9 cellular contexts compared by ENCODE assay signal in genomic region chr1:67308136-67308535, GRCh38. TPM values are rescaled to one million over a fixed set of nuclear protein-coding genes. Genes with fewer than 3 reads are reported as not detected.
A peak's percentile ranks its signal among the peaks of the same experiment; 100 is the strongest.
DNase-seq lines count a peak whose midpoint lies in the region; ATAC-seq and TF ChIP-seq lines count a peak whose summit lies in the region.
"Had no signal": no experiment of that assay in that cellular context is flagged by ENCODE, and none has a peak within 500 bp of the region (broad histone marks: within the 10 kb centered on the region; RNA-seq: fewer than 3 reads in every experiment).

No MANE protein-coding gene starts in this region.

- peak overlapping the region in 1 of 3 donors; percentile 20 for H3K27ac Mint-ChIP-seq in IgD-negative memory B cell

- ATAC-seq in PC-3, result no peak

- H3K9me3 ChIP-seq in smooth muscle cell (replicated peaks; ENCODE audit: low read depth), result no peaks in the 10 kb centered on the region
- no peaks in the 10 kb centered on the region for H3K9me3 ChIP-seq in PC-3 (ENCODE audit: low read length)

- no peaks in the 10 kb centered on the region for H4K20me1 ChIP-seq in smooth muscle cell (ENCODE audit: low read depth)
- no peaks in the 10 kb centered on the region for H4K20me1 ChIP-seq in PC-3 (ENCODE audit: low read length)

- peak overlapping the region; percentile 36 for H3K4me3 ChIP-seq in epithelial cell of esophagus (ENCODE audit: low read length)
- H3K4me3 ChIP-seq in smooth muscle cell, result peak overlapping the region; percentile 57
- no peak overlapping the region for H3K4me3 ChIP-seq in PC-3 (ENCODE audit: low read length)

- 36% methylated on average over 15 of the region's 15 CpGs for WGBS in smooth muscle cell (ENCODE audit: low lambda C conversion rate)

- H3K36me3 Mint-ChIP-seq in IgD-negative memory B cell, result no peaks in the 10 kb centered on the region

- POLR2A ChIA-PET in PC-3 (lab: Charles Lee; ENCODE audit: unreplicated experiment), result interaction anchor here (0.7 kb wide), 1 partner anchor 32 kb away, joined by 6 read pairs; no protein-coding TSS in a partner anchor

- H3K79me2 ChIP-seq in smooth muscle cell (ENCODE audit: low read depth) (no peaks in the 10 kb centered on the region), PC-3 (ENCODE audit: low read length) (no peaks in the 10 kb centered on the region)

- no peak for TF ChIP-seq CTCF in epithelial cell of esophagus (IDR thresholded peaks at IDR 0.05; ENCODE audit: insufficient read depth, low read depth, low read length, missing control alignments)
- TF ChIP-seq CTCF in smooth muscle cell (IDR thresholded peaks at IDR 0.05; ENCODE audit: borderline replicate concordance, insufficient read depth, poor library complexity, severe bottlenecking), result no peak
- no peak for TF ChIP-seq CTCF in PC-3 (conservative IDR thresholded peaks at IDR 0.05; ENCODE audit: low read depth, low read length)

- DNase-seq in DMS 273 (lab: John Stamatoyannopoulos, UW; ENCODE audit: unreplicated experiment) (peak; percentile 58), DMS 273 treated with DMSO at 0.1 percent for 48 hours (lab: John Stamatoyannopoulos, UW) (no peak), epithelial cell of esophagus (ENCODE audit: low read depth) (no peak), smooth muscle cell (lab: John Stamatoyannopoulos, UW; ENCODE audit: unreplicated experiment) (no peak), PC-3 (no peak), medulla oblongata (ENCODE audit: extremely low spot score) (no peak), NCI-H2029 treated with DMSO at 0.1 percent for 48 hours (lab: John Stamatoyannopoulos, UW) (no peak)

- no peaks in the 10 kb centered on the region for H3K9me2 ChIP-seq in PC-3 (replicated peaks; ENCODE audit: low read length)

- no TSS peak for BruUV-seq in PC-3 (replicated peaks; lab: Mats Ljungman, UMichigan)

- H3K4me1 ChIP-seq in smooth muscle cell (ENCODE audit: low read depth), result peaks cover 10% of the 10 kb centered on the region
- no peaks in the 10 kb centered on the region for H3K4me1 ChIP-seq in PC-3 (ENCODE audit: insufficient read depth, low read length)

- H3K27me3 Mint-ChIP-seq in IgD-negative memory B cell, result peaks cover 19% of the 10 kb centered on the region

- H3K9ac ChIP-seq in smooth muscle cell (ENCODE audit: low read depth) (no peak overlapping the region), PC-3 (ENCODE audit: low read length) (no peak overlapping the region)

- no peak overlapping the region for H2AFZ ChIP-seq in smooth muscle cell (ENCODE audit: low read depth)
- H2AFZ ChIP-seq in PC-3 (ENCODE audit: low read length), result no peak overlapping the region

- peaks cover 59% of the 10 kb centered on the region for H3K27me3 ChIP-seq in smooth muscle cell (ENCODE audit: low read depth)
- H3K27me3 ChIP-seq in PC-3 (ENCODE audit: low read length), result peaks cover 8% of the 10 kb centered on the region; the same call in 1 of the 2 replicates

- H3K36me3 ChIP-seq in smooth muscle cell (ENCODE audit: low read depth), result no peaks in the 10 kb centered on the region
- H3K36me3 ChIP-seq in PC-3 (ENCODE audit: low read depth, low read length), result no peaks in the 10 kb centered on the region

- intact Hi-C loops in PC-3 (cut with micrococcal nuclease), result no loop called here

- no peaks in the 10 kb centered on the region for H3K9me3 Mint-ChIP-seq in IgD-negative memory B cell

- H3K4me2 ChIP-seq in smooth muscle cell (peak overlapping the region; percentile 95), PC-3 (ENCODE audit: low read length) (no peak overlapping the region)

- peak overlapping the region in 3 of 4 donors; percentile 63 to 69 (median 65) for H3K4me3 Mint-ChIP-seq in IgD-negative memory B cell

- H3F3A ChIP-seq in smooth muscle cell (ENCODE audit: low read depth) (no peaks in the 10 kb centered on the region), PC-3 (ENCODE audit: low read length, unreplicated experiment) (no peaks in the 10 kb centered on the region)

- CTCF ChIA-PET in PC-3 (lab: Charles Lee), result no interaction called here

- H3K27ac ChIP-seq in smooth muscle cell (ENCODE audit: low read depth), result no peak overlapping the region
- H3K27ac ChIP-seq in PC-3 (ENCODE audit: low read length), result no peak overlapping the region
- H3K27ac ChIP-seq: 22Rv1 had no signal

- H3K4me1 Mint-ChIP-seq in IgD-negative memory B cell, result peaks cover 0 to 6% (median 2%) of the 10 kb centered on the region in 3 donors

RNA-seq across cellular contexts. Expression of gene IL12RB2, which starts 0.5 kb away (rescaled TPM):
- 0.53 TPM for polyA plus RNA-seq in IgD-negative memory B cell
- total RNA-seq in smooth muscle cell, result 0.49 TPM in 1 of 2 replicates, not detected in the other
- polyA plus RNA-seq in smooth muscle cell, result 0.50 TPM in 1 of 2 replicates, not detected in the other
- 0.81 TPM in 1 of 2 replicates, not detected in the other for total RNA-seq in PC-3 (2014; rRNA removed)
